Comparison of ENCODE assay signal across 10 cellular contexts in the genomic region with DNA sequence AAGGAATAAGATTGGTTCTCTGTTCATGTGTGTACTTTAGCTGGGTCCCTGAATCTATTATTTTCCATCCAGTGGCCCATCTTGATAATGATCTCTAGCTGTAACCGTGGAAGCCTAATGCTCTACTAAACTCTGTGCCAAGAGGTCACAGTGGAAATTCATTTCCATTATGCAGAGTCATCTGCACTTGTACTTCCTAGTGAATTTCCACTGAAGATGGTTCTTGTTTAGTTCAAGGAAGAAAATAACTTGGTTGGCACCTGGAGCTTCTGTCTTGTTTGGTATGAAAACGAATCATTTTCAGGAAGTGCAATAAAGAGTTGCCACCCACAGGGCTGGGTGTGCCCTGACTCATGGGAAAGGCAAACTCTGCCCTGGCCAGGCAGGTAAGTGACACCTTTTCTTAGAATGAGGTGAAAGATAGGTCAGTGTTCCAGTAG. TPM values are rescaled to one million over a fixed set of nuclear protein-coding genes. Genes with fewer than 3 reads are reported as not detected.
DNase-seq lines count a peak whose midpoint lies in the region; ATAC-seq and TF ChIP-seq lines count a peak whose summit lies in the region.
"Had no signal": no experiment of that assay in that cellular context is flagged by ENCODE, and none has a peak within 500 bp of the region (broad histone marks: within the 10 kb centered on the region; RNA-seq: fewer than 3 reads in every experiment).

No MANE protein-coding gene starts in this region.

- DNase-seq in NCI-H1105 treated with DMSO at 0.1 percent for 48 hours (lab: John Stamatoyannopoulos, UW) (peak; percentile 11), NCI-H1105 (lab: John Stamatoyannopoulos, UW) (no peak), gastrocnemius medialis (no peak), HUDEP-2 (lab: John Stamatoyannopoulos, UW; ENCODE audit: unreplicated experiment in 76 of 76) (no peak), anterior cingulate cortex (lab: John Stamatoyannopoulos, UW) (no peak), T-helper 9 cell (no peak)
- DNase-seq: NCI-H1417 treated with DMSO at 0.1 percent for 48 hours had no signal

- TF ChIP-seq CTCF in gastrocnemius medialis (IDR thresholded peaks at IDR 0.05 in 4 of 5, conservative IDR thresholded peaks at IDR 0.05 in 1 of 5), result no peak

- in situ Hi-C loops in gastrocnemius medialis (cut with MboI; ENCODE audit: low sequenced_read_pairs in 4 of 4), result loop anchor here in 1 of 4 donors (25.0 kb wide), 1 partner anchor 798 kb away; no protein-coding TSS in a partner anchor

- no peaks in the 10 kb centered on the region for H3K27me3 Mint-ChIP-seq in T-helper 1 cell treated with Interleukin-12 subunit alpha and Interleukin-12 subunit beta and Interleukin-4 antibody, amounts not matched to agents 30 μg/mL and 1 μg/mL, for 36 hours (ENCODE audit: low read depth)

- H3K36me3 ChIP-seq in esophagus (ENCODE audit: control insufficient read depth in 2 of 2, insufficient read depth in 2 of 2, low read length in 1 of 2), result no peaks in the 10 kb centered on the region
- no peaks in the 10 kb centered on the region for H3K36me3 ChIP-seq in gastrocnemius medialis
- H3K36me3 ChIP-seq: cardiac muscle cell had no signal

- H3K27ac ChIP-seq in esophagus (ENCODE audit: low read depth in 2 of 2, low read length in 1 of 2) (peak overlapping the region; percentile 49 to 84), gastrocnemius medialis (peak overlapping the region; percentile 15 to 84 (median 46))
- H3K27ac ChIP-seq: cardiac muscle cell had no signal

- H3K4me1 ChIP-seq in esophagus (ENCODE audit: control insufficient read depth in 2 of 2, insufficient read depth in 2 of 2, low read length in 1 of 2), result peaks cover 9 to 10% of the 10 kb centered on the region in 2 donors
- H3K4me1 ChIP-seq in gastrocnemius medialis, result peaks cover 64 to 84% of the 10 kb centered on the region in 2 donors

- H3K27ac Mint-ChIP-seq in T-helper 1 cell treated with Interleukin-12 subunit alpha and Interleukin-12 subunit beta and Interleukin-4 antibody, amounts not matched to agents 30 μg/mL and 1 μg/mL, for 36 hours, result peak overlapping the region; percentile 44

- no peak for TF ChIP-seq POLR2A in gastrocnemius medialis (IDR thresholded peaks at IDR 0.05)

- H3K9me3 ChIP-seq in esophagus (ENCODE audit: control insufficient read depth in 2 of 2, insufficient read depth in 1 of 2, low read depth in 1 of 2, low read length in 1 of 2), result no peaks in the 10 kb centered on the region
- no peaks in the 10 kb centered on the region for H3K9me3 ChIP-seq in gastrocnemius medialis

- intact Hi-C loops in gastrocnemius medialis (cut with DNase I; ENCODE audit: low total_unique reads), result no loop called here

- peaks cover 13% of the 10 kb centered on the region for H3K36me3 Mint-ChIP-seq in T-helper 1 cell treated with Interleukin-12 subunit alpha and Interleukin-12 subunit beta and Interleukin-4 antibody, amounts not matched to agents 30 μg/mL and 1 μg/mL, for 36 hours (ENCODE audit: low read depth)

- H3K9me3 Mint-ChIP-seq in T-helper 1 cell treated with Interleukin-12 subunit alpha and Interleukin-12 subunit beta and Interleukin-4 antibody, amounts not matched to agents 30 μg/mL and 1 μg/mL, for 36 hours, result no peaks in the 10 kb centered on the region

- H3K4me1 Mint-ChIP-seq in T-helper 1 cell treated with Interleukin-12 subunit alpha and Interleukin-12 subunit beta and Interleukin-4 antibody, amounts not matched to agents 30 μg/mL and 1 μg/mL, for 36 hours (ENCODE audit: low read depth), result peaks cover 47% of the 10 kb centered on the region

- 14 to 20% methylated on average over 2 of the region's 2 CpGs for WGBS in esophagus, 2 donors

- H3K4me3 ChIP-seq in esophagus (ENCODE audit: low read depth in 1 of 2, low read length in 2 of 2), result no peak overlapping the region
- peak overlapping the region in 1 of 4 donors; percentile 4 for H3K4me3 ChIP-seq in gastrocnemius medialis
- H3K4me3 ChIP-seq: cardiac muscle cell had no signal

- no peak for ATAC-seq in gastrocnemius medialis

- no peaks in the 10 kb centered on the region for H3K27me3 ChIP-seq in esophagus (ENCODE audit: control insufficient read depth in 1 of 2, insufficient read depth in 2 of 2, low read length in 2 of 2)
- no peaks in the 10 kb centered on the region for H3K27me3 ChIP-seq in gastrocnemius medialis
- H3K27me3 ChIP-seq: cardiac muscle cell had no signal

- peak overlapping the region; percentile 15 for H3K4me3 Mint-ChIP-seq in T-helper 1 cell treated with Interleukin-12 subunit alpha and Interleukin-12 subunit beta and Interleukin-4 antibody, amounts not matched to agents 30 μg/mL and 1 μg/mL, for 36 hours

RNA-seq across cellular contexts. Expression of gene LPP, which starts 10.3 kb away (rescaled TPM):
- polyA plus RNA-seq in esophagus, result 10 to 100 TPM; 10.5 to 12.9 TPM
- 10 to 100 TPM; 56.0 to 65.7 (median 58.1) TPM for total RNA-seq in gastrocnemius medialis
